Comparison of ENCODE assay signal across 33 cellular contexts in genomic region chr14:73792476-73792875, GRCh38. TPM values are rescaled to one million over a fixed set of nuclear protein-coding genes. Genes with fewer than 3 reads are reported as not detected.
DNase-seq lines count a peak whose midpoint lies in the region; ATAC-seq, FAIRE-seq and TF ChIP-seq lines count a peak whose summit lies in the region.
"Had no signal": no experiment of that assay in that cellular context is flagged by ENCODE, and none has a peak within 500 bp of the region (broad histone marks: within the 10 kb centered on the region; RNA-seq: fewer than 3 reads in every experiment).

No MANE protein-coding gene starts in this region.

- H3K4me1 ChIP-seq in SJCRH30 (peaks cover 58% of the 10 kb centered on the region), uterus (peaks cover 6 to 16% of the 10 kb centered on the region in 2 donors)

- DNase-seq in SJCRH30 = no peak
- DNase-seq in iPS-NIHi11 (ENCODE audit: low spot score) = peak; percentile 33
- DNase-seq in neural crest cell (ENCODE audit: low read depth, low spot score) = no peak
- no peak for DNase-seq in urothelium cell line (ENCODE audit: low spot score)
- no peak for DNase-seq in NCI-H1105 (lab: John Stamatoyannopoulos, UW)
- DNase-seq in uterus = no peak
- DNase-seq: activated CD4-positive, alpha-beta T cell treated with anti-CD3 and anti-CD28 coated beads, Interleukin-2, amount 10 ng/mL, durations not matched to agents 24 days and 14 days; activated CD8-positive, alpha-beta memory T cell treated with anti-CD3 and anti-CD28 coated beads for 24 hours; activated effector memory CD4-positive, alpha-beta T cell treated with Interleukin-2 at 50 U/mL for 16 hours; anterior cingulate cortex; DMS153; effector CD8-positive, alpha-beta T cell; HCEC 1CT; Kasumi-1; naive B cell; NCI-H1436 treated with DMSO at 0.1 percent for 48 hours; NCI-H2107; NCI-H345; NCI-H69; SIG-M5; small intestine; stimulated activated naive CD8-positive, alpha-beta T cell treated with anti-CD3 and anti-CD28 coated beads, Interleukin-15, Interleukin-2, amounts not matched to agents 100 U/mL and 50 U/mL, for 24 hours; SW 1271; T1000; thyroid gland had no signal

- no peak for TF ChIP-seq POLR2A in uterus (IDR thresholded peaks at IDR 0.05)

- no peak overlapping the region for H3K4me3 Mint-ChIP-seq in neural crest cell
- H3K4me3 Mint-ChIP-seq: activated CD4-positive, alpha-beta T cell treated with anti-CD3 and anti-CD28 coated beads, Interleukin-2, amount 10 ng/mL, durations not matched to agents 24 days and 14 days; activated naive CD8-positive, alpha-beta T cell; mesothelial cell of epicardium had no signal

- H3K27ac ChIP-seq in SJCRH30 (peak overlapping the region; percentile 96; the same call in 1 of the 2 replicates), uterus (peak overlapping the region in 1 of 2 donors; percentile 2)
- H3K27ac ChIP-seq: BLaER1, epithelial cell of prostate, thyroid gland had no signal

- intact Hi-C loops in uterus (cut with DNase I; ENCODE audit: low total_unique reads) = no loop called here

- no peak for TF ChIP-seq CTCF in neural crest cell (conservative IDR thresholded peaks at IDR 0.05)
- TF ChIP-seq CTCF in uterus (IDR thresholded peaks at IDR 0.05) = no peak

- no peak for ATAC-seq in GM21381 (IDR thresholded peaks at IDR 0.05; ENCODE audit: unreplicated experiment)
- ATAC-seq: left lobe of liver; stimulated activated naive CD8-positive, alpha-beta T cell treated with anti-CD3 and anti-CD28 coated beads, Interleukin-15, Interleukin-2, amounts not matched to agents 100 U/mL and 50 U/mL, for 24 hours had no signal

- peaks cover 59% of the 10 kb centered on the region for H3K4me1 Mint-ChIP-seq in neural crest cell

- H3K4me3 ChIP-seq in SJCRH30 = no peak overlapping the region
- H3K4me3 ChIP-seq in uterus = no peak overlapping the region
- H3K4me3 ChIP-seq: BLaER1, thyroid gland had no signal

- no peaks in the 10 kb centered on the region for H3K9me3 ChIP-seq in SJCRH30 (replicated peaks)
- no peaks in the 10 kb centered on the region for H3K9me3 ChIP-seq in uterus
- H3K9me3 ChIP-seq: BLaER1, thyroid gland had no signal

- no peaks in the 10 kb centered on the region for H3K27me3 ChIP-seq in SJCRH30
- H3K27me3 ChIP-seq in uterus = no peaks in the 10 kb centered on the region
- H3K27me3 ChIP-seq: BLaER1, thyroid gland had no signal

- FAIRE-seq in urothelium cell line (lab: Jason Lieb, UNC) = peak; percentile 66
- FAIRE-seq: colon, GM12892, small intestine had no signal

- peak overlapping the region; percentile 24 for H3K27ac Mint-ChIP-seq in neural crest cell (ENCODE audit: unreplicated experiment)
- H3K27ac Mint-ChIP-seq: activated CD4-positive, alpha-beta T cell treated with anti-CD3 and anti-CD28 coated beads, Interleukin-2, amount 10 ng/mL, durations not matched to agents 24 days and 14 days; activated naive CD8-positive, alpha-beta T cell had no signal

- H3K9me3 Mint-ChIP-seq in neural crest cell = no peaks in the 10 kb centered on the region
- H3K9me3 Mint-ChIP-seq: activated CD4-positive, alpha-beta T cell treated with anti-CD3 and anti-CD28 coated beads, Interleukin-2, amount 10 ng/mL, durations not matched to agents 24 days and 14 days; mesothelial cell of epicardium; naive B cell had no signal

- H3K36me3 Mint-ChIP-seq in neural crest cell (ENCODE audit: low read depth) = no peaks in the 10 kb centered on the region
- H3K36me3 Mint-ChIP-seq: activated naive CD8-positive, alpha-beta T cell; mesothelial cell of epicardium; naive B cell had no signal

- H3K36me3 ChIP-seq in SJCRH30 = no peaks in the 10 kb centered on the region
- no peaks in the 10 kb centered on the region for H3K36me3 ChIP-seq in uterus
- H3K36me3 ChIP-seq: BLaER1, thyroid gland had no signal

- H3K27me3 Mint-ChIP-seq in neural crest cell (ENCODE audit: low read depth) = no peaks in the 10 kb centered on the region
- H3K27me3 Mint-ChIP-seq: activated CD4-positive, alpha-beta T cell treated with anti-CD3 and anti-CD28 coated beads, Interleukin-2, amount 10 ng/mL, durations not matched to agents 24 days and 14 days; activated naive CD8-positive, alpha-beta T cell; naive B cell had no signal

RNA-seq across cellular contexts. Expression of gene PTGR2, which starts 59.2 kb away (rescaled TPM):
- total RNA-seq in SJCRH30 (2014; rRNA removed; shearing (Covaris generic)) = 3.8 and 5.4 TPM in 2 replicates
- 6.0 and 6.2 TPM in 2 replicates for total RNA-seq in neural crest cell
- total RNA-seq in uterus = 10 to 100 TPM in 2 of 4 donors, 1 to 10 TPM in 1, under 1 TPM in 1; 0.59 to 19.0 (median 11.0) TPM
